In the genomic region with DNA sequence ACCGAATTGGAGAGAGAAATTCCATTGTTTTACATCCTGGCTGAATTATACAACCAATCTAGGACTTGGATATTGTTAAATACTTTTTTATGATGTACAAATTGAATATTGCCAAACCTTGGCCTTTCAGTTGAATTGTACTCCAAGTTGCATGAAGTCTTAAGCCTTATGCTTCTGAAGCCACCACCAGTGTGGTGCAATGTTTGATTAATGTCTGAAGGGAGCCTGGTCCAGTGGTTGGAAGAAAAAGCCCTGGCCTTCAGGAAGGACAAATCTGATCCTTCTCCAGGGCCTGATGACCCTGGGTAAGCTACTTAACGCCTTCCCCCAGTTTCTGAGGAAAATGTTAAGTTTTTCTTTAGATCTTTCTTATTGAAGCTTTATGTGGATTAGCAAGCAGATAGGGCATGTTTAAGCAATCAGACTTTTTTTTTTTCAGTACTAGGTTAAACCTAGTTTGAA, we compare ENCODE assay signal across 1 cellular context.
TF ChIP-seq lines count a peak whose summit lies in the region.

No MANE protein-coding gene starts in this region.

TF ChIP-seq in HepG2, 621 proteins besides CTCF, POLR2A, EP300 and RAD21 (continued from another document):
- TF ChIP-seq ZNF407 (CRISPR knock-in tag; IDR thresholded peaks at IDR 0.05; ENCODE audit: not compliant biosample characterization) (no peak), POLR2G (IDR thresholded peaks at IDR 0.05; ENCODE audit: low read depth, low read length) (no peak), ATAD3A (CRISPR knock-in tag; IDR thresholded peaks at IDR 0.05) (no peak), ZFP37 (CRISPR knock-in tag; IDR thresholded peaks at IDR 0.05; ENCODE audit: borderline replicate concordance) (no peak), ZNF788 (CRISPR knock-in tag; IDR thresholded peaks at IDR 0.05; ENCODE audit: borderline replicate concordance) (no peak), TBX3 (IDR thresholded peaks at IDR 0.05; ENCODE audit: borderline replicate concordance) (no peak), TIGD3 (CRISPR knock-in tag; IDR thresholded peaks at IDR 0.05; ENCODE audit: borderline replicate concordance) (no peak), POGZ (CRISPR knock-in tag; IDR thresholded peaks at IDR 0.05) (no peak), ZNF839 (CRISPR knock-in tag; IDR thresholded peaks at IDR 0.05; ENCODE audit: borderline replicate concordance) (no peak)
